In the genomic region with DNA sequence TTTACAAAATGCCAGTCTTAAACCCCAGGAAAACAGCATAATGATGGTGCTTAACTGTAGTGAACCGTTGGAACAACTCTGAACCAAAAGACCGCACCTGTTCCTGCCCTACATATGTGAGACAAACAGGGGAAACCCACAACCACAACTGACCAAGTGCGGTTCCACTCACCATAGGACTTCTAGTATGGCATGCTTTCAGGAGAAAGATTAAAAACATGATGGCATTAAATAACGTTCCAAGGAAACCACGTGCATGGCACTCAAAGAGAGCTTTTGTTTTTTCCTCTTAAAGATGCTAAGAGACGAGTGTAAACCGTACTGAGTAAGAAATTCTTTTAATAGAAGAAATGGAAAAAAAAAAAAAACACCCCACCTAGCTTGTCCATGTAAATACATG, we compare ENCODE assay signal across 9 cellular contexts.
DNase-seq lines count a peak whose midpoint lies in the region; ATAC-seq lines count a peak whose summit lies in the region.
"Had no signal": no experiment of that assay in that cellular context is flagged by ENCODE, and none has a peak within 500 bp of the region (broad histone marks: within the 10 kb centered on the region; RNA-seq: fewer than 3 reads in every experiment).

No MANE protein-coding gene starts in this region.

- DNase-seq in KG1 (lab: John Stamatoyannopoulos, UW) = peak; percentile 94
- peak; percentile 91 for DNase-seq in myocyte (ENCODE audit: low read depth)
- DNase-seq in HT-29 (ENCODE audit: low spot score) = no peak
- DNase-seq in NCI-H1930 (lab: John Stamatoyannopoulos, UW) = no peak
- no peak for DNase-seq in inferior parietal cortex (ENCODE audit: extremely low spot score)
- no peak for DNase-seq in left colon
- DNase-seq: colonic mucosa had no signal

- ATAC-seq in GM18508 (IDR thresholded peaks at IDR 0.05; ENCODE audit: insufficient read depth, unreplicated experiment) = peak; percentile 81
- ATAC-seq in GM21529 (IDR thresholded peaks at IDR 0.05; ENCODE audit: unreplicated experiment) = peak; percentile 87
- no peak for ATAC-seq in left colon

- intact Hi-C loops in left colon (cut with DNase I, micrococcal nuclease) = no loop called here

Comparison
In these comparisons a context has a peak if more than half of its experiments do, and no peak if none do; other contexts are left out.
1. DNase-seq: peak in KG1 (single experiment) and myocyte (single experiment); none in HT-29 (single experiment), NCI-H1930 (0 of 2), inferior parietal cortex (single experiment) and left colon (0 of 2).